ENCODE assay signal across 20 cellular contexts in the genomic region with DNA sequence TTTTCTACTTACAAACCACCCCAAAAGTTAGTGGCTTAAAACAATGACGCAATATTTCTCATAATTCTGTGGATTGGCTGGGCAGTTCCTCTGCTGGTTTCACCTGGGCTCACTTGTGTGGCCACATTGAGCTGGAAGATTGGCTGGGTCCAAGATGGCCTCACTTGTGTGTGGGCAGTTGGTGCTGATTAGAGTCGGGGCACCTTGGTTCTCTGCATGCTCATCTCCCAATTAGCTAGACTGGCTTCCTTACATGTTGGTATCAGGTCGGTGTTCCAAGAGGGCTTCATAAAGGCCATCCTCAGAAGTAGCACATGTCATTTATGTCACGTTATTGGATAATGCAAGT. TPM values are rescaled to one million over a fixed set of nuclear protein-coding genes. Genes with fewer than 3 reads are reported as not detected.
DNase-seq lines count a peak whose midpoint lies in the region; ATAC-seq and TF ChIP-seq lines count a peak whose summit lies in the region.
"Had no signal": no experiment of that assay in that cellular context is flagged by ENCODE, and none has a peak within 500 bp of the region (broad histone marks: within the 10 kb centered on the region; RNA-seq: fewer than 3 reads in every experiment).

No MANE protein-coding gene starts in this region.

- TF ChIP-seq RAD21 in SK-N-SH (IDR thresholded peaks at IDR 0.05; ENCODE audit: low read length): no peak

- H3K27me3 Mint-ChIP-seq in CD8-positive, alpha-beta T cell (ENCODE audit: low read depth): no peaks in the 10 kb centered on the region
- H3K27me3 Mint-ChIP-seq in activated naive CD8-positive, alpha-beta T cell treated with anti-CD3 and anti-CD28 coated beads, Interleukin-2, amount 10 ng/mL, durations not matched to agents 7 days and 5 days: no peaks in the 10 kb centered on the region
- no peaks in the 10 kb centered on the region for H3K27me3 Mint-ChIP-seq in nephron (ENCODE audit: low read depth)
- H3K27me3 Mint-ChIP-seq: activated CD4-positive, alpha-beta T cell treated with anti-CD3 and anti-CD28 coated beads, Interleukin-2, amount 10 ng/mL, durations not matched to agents 7 days and 5 days had no signal

- intact Hi-C loops in CD8-positive, alpha-beta T cell (cut with DNase I, micrococcal nuclease): no loop called here

- ATAC-seq in CD8-positive, alpha-beta T cell: no peak
- no peak for ATAC-seq in activated naive CD8-positive, alpha-beta T cell treated with anti-CD3 and anti-CD28 coated beads, Interleukin-2, amount 10 ng/mL, durations not matched to agents 7 days and 5 days (ENCODE audit: low read depth)

- H3K27me3 ChIP-seq in ACC112 (ENCODE audit: insufficient read depth, low read length) (no peaks in the 10 kb centered on the region), SK-N-SH (ENCODE audit: insufficient read depth) (no peaks in the 10 kb centered on the region)
- H3K27me3 ChIP-seq in CD8-positive, alpha-beta T cell (ENCODE audit: insufficient read depth, low read length): no peaks in the 10 kb centered on the region
- H3K27me3 ChIP-seq: right atrium auricular region had no signal

- 100% methylated on average over 4 of the region's 4 CpGs for WGBS in SK-N-SH (ENCODE audit: low lambda C conversion rate)

- H2AFZ ChIP-seq in ACC112 (ENCODE audit: low read length, unreplicated experiment): no peak overlapping the region
- H2AFZ ChIP-seq in SK-N-SH (ENCODE audit: low read depth): no peak overlapping the region

- H3F3A ChIP-seq in SK-N-SH (replicated peaks; ENCODE audit: insufficient read depth): peaks cover 54% of the 10 kb centered on the region

- peaks cover 20% of the 10 kb centered on the region for H3K36me3 ChIP-seq in ACC112 (ENCODE audit: insufficient read depth, low read length)
- H3K36me3 ChIP-seq in CD8-positive, alpha-beta T cell (ENCODE audit: insufficient read depth, low read length): no peaks in the 10 kb centered on the region
- peaks cover 11 to 21% of the 10 kb centered on the region in 2 experiments for H3K36me3 ChIP-seq in SK-N-SH (replicated peaks in 1 of 2; ENCODE audit: control insufficient read depth in 1 of 2, insufficient read depth in 2 of 2, low read length in 1 of 2)
- H3K36me3 ChIP-seq: HAP-1, right atrium auricular region had no signal

- H3K27ac Mint-ChIP-seq in CD8-positive, alpha-beta T cell: peak overlapping the region; percentile 20
- H3K27ac Mint-ChIP-seq in activated naive CD8-positive, alpha-beta T cell treated with anti-CD3 and anti-CD28 coated beads, Interleukin-2, amount 10 ng/mL, durations not matched to agents 7 days and 5 days: peak overlapping the region; percentile 62
- peak overlapping the region; percentile 50 to 73 (median 57) for H3K27ac Mint-ChIP-seq in nephron
- H3K27ac Mint-ChIP-seq: activated CD4-positive, alpha-beta T cell treated with anti-CD3 and anti-CD28 coated beads, Interleukin-2, amount 10 ng/mL, durations not matched to agents 7 days and 5 days had no signal

- no peaks in the 10 kb centered on the region for H3K9me2 ChIP-seq in SK-N-SH

- H3K79me2 ChIP-seq in ACC112 (ENCODE audit: control insufficient read depth, insufficient read depth, low read length, unreplicated experiment) (peaks cover 93% of the 10 kb centered on the region), SK-N-SH (ENCODE audit: insufficient read depth) (peaks cover 100% of the 10 kb centered on the region)

- H3K4me3 Mint-ChIP-seq in CD8-positive, alpha-beta T cell: no peak overlapping the region
- H3K4me3 Mint-ChIP-seq in activated naive CD8-positive, alpha-beta T cell treated with anti-CD3 and anti-CD28 coated beads, Interleukin-2, amount 10 ng/mL, durations not matched to agents 7 days and 5 days: peak overlapping the region; percentile 25
- H3K4me3 Mint-ChIP-seq in nephron: no peak overlapping the region
- H3K4me3 Mint-ChIP-seq: activated CD4-positive, alpha-beta T cell treated with anti-CD3 and anti-CD28 coated beads, Interleukin-2, amount 10 ng/mL, durations not matched to agents 7 days and 5 days had no signal

- H3K4me1 ChIP-seq in ACC112 (ENCODE audit: control insufficient read depth, insufficient read depth, low read length, unreplicated experiment): peaks cover 82% of the 10 kb centered on the region
- H3K4me1 ChIP-seq in CD8-positive, alpha-beta T cell (ENCODE audit: insufficient read depth, low read length): peaks cover 73% of the 10 kb centered on the region
- H3K4me1 ChIP-seq in SK-N-SH (ENCODE audit: control insufficient read depth in 1 of 2, insufficient read depth in 2 of 2, low read depth in 1 of 2, low read length in 1 of 2): peaks cover 0 to 46% of the 10 kb centered on the region in 2 experiments

- H4K20me1 ChIP-seq in SK-N-SH (ENCODE audit: insufficient read depth): peaks cover 2% of the 10 kb centered on the region; the same call in 1 of the 2 replicates

- peaks cover 81% of the 10 kb centered on the region for H3K4me1 Mint-ChIP-seq in CD8-positive, alpha-beta T cell (ENCODE audit: low read depth)
- peaks cover 44% of the 10 kb centered on the region for H3K4me1 Mint-ChIP-seq in activated naive CD8-positive, alpha-beta T cell treated with anti-CD3 and anti-CD28 coated beads, Interleukin-2, amount 10 ng/mL, durations not matched to agents 7 days and 5 days
- H3K4me1 Mint-ChIP-seq in nephron: peaks cover 62% of the 10 kb centered on the region

- CTCF ChIA-PET in CD8-positive, alpha-beta T cell (lab: Charles Lee): interaction anchor here (0.7 to 1.2 kb wide), 3 partner anchors 9 to 23 kb away, joined by 3 to 6 read pairs (median 6); partner anchors contain the start of gene MAML2
- CTCF ChIA-PET in SK-N-SH (lab: Yijun Ruan, JAX): interaction anchor here (3.9 kb wide), 1 partner anchor 12 kb away, joined by 16 read pairs; the partner anchor contains the start of gene MAML2

- H3K36me3 Mint-ChIP-seq in CD8-positive, alpha-beta T cell: peaks cover 56% of the 10 kb centered on the region
- H3K36me3 Mint-ChIP-seq in activated naive CD8-positive, alpha-beta T cell treated with anti-CD3 and anti-CD28 coated beads, Interleukin-2, amount 10 ng/mL, durations not matched to agents 7 days and 5 days: peaks cover 35% of the 10 kb centered on the region
- H3K36me3 Mint-ChIP-seq in nephron (ENCODE audit: low read depth): no peaks in the 10 kb centered on the region

- H3K9me3 Mint-ChIP-seq in CD8-positive, alpha-beta T cell: no peaks in the 10 kb centered on the region
- no peaks in the 10 kb centered on the region for H3K9me3 Mint-ChIP-seq in activated naive CD8-positive, alpha-beta T cell treated with anti-CD3 and anti-CD28 coated beads, Interleukin-2, amount 10 ng/mL, durations not matched to agents 7 days and 5 days
- H3K9me3 Mint-ChIP-seq in nephron: no peaks in the 10 kb centered on the region
- H3K9me3 Mint-ChIP-seq: activated CD4-positive, alpha-beta T cell treated with anti-CD3 and anti-CD28 coated beads, Interleukin-2, amount 10 ng/mL, durations not matched to agents 7 days and 5 days had no signal

- no peak for DNase-seq in CD8-positive, alpha-beta T cell
- no peak for DNase-seq in activated naive CD8-positive, alpha-beta T cell treated with anti-CD3 and anti-CD28 coated beads, Interleukin-2, amount 10 ng/mL, durations not matched to agents 7 days and 5 days
- DNase-seq in SK-N-SH: no peak
- DNase-seq in GM10266 (ENCODE audit: extremely low spot score): no peak
- no peak for DNase-seq in KG1 (lab: John Stamatoyannopoulos, UW)
- no peak for DNase-seq in NCI-H1694 (lab: John Stamatoyannopoulos, UW)
- DNase-seq: activated CD4-positive, alpha-beta T cell treated with anti-CD3 and anti-CD28 coated beads, Interleukin-2, amount 10 ng/mL, durations not matched to agents 7 days and 5 days; anterior cingulate cortex; Caco-2; hypothalamus; kidney; NCI-H2081; NCI-H446 treated with DMSO at 0.1 percent for 48 hours; occipital lobe; stimulated activated naive CD4-positive, alpha-beta T cell treated with Interleukin-2 at 50 U/mL for 16 hours had no signal

- H3K4me3 ChIP-seq in ACC112 (ENCODE audit: low read depth, low read length) (no peak overlapping the region), SK-N-SH (ENCODE audit: low read depth in 2 of 2, low read length in 1 of 2) (no peak overlapping the region)
- no peak overlapping the region for H3K4me3 ChIP-seq in CD8-positive, alpha-beta T cell (ENCODE audit: low read depth, low read length)
- H3K4me3 ChIP-seq: HAP-1, right atrium auricular region had no signal

- no peaks in the 10 kb centered on the region for H3K9me3 ChIP-seq in CD8-positive, alpha-beta T cell (ENCODE audit: low read length)
- no peaks in the 10 kb centered on the region for H3K9me3 ChIP-seq in SK-N-SH
- H3K9me3 ChIP-seq: Caco-2, HAP-1, right atrium auricular region had no signal

- no peak overlapping the region for H3K9ac ChIP-seq in SK-N-SH

- no peak overlapping the region for H3K4me2 ChIP-seq in SK-N-SH

- TF ChIP-seq EP300 in SK-N-SH (IDR thresholded peaks at IDR 0.05; ENCODE audit: borderline replicate concordance in 1 of 2, low read depth in 1 of 2, low read length in 1 of 2): no peak

- POLR2A ChIA-PET in CD8-positive, alpha-beta T cell (lab: Charles Lee): interaction anchor here (1.4 kb wide), 1 partner anchor 10 kb away, joined by 4 read pairs; no protein-coding TSS in a partner anchor
- POLR2A ChIA-PET in activated naive CD8-positive, alpha-beta T cell treated with anti-CD3 and anti-CD28 coated beads, Interleukin-2, amount 10 ng/mL, durations not matched to agents 7 days and 5 days (lab: Charles Lee): interaction anchor here (0.9 kb wide), 2 partner anchors 9 to 13 kb away, joined by 3 to 4 read pairs; partner anchors contain the start of gene MAML2
- POLR2A ChIA-PET in SK-N-SH (lab: Yijun Ruan, JAX): no interaction called here

- no peak for TF ChIP-seq CTCF in CD8-positive, alpha-beta T cell (IDR thresholded peaks at IDR 0.05)
- TF ChIP-seq CTCF in nephron (IDR thresholded peaks at IDR 0.05; ENCODE audit: unreplicated experiment in 3 of 3) (no peak), SK-N-SH (IDR thresholded peaks at IDR 0.05) (no peak), GM10266 (IDR thresholded peaks at IDR 0.05; ENCODE audit: control insufficient read depth, insufficient read depth, low read depth, missing control alignments) (no peak)

- H3K27ac ChIP-seq in ACC112 (ENCODE audit: low read depth, low read length): peak overlapping the region; percentile 66
- no peak overlapping the region for H3K27ac ChIP-seq in CD8-positive, alpha-beta T cell (ENCODE audit: low read depth, low read length)
- peak overlapping the region in 1 of 2 experiments; percentile 65; a peak in 1 of 4 replicates for H3K27ac ChIP-seq in SK-N-SH (ENCODE audit: low read depth in 2 of 2, low read length in 1 of 2)
- H3K27ac ChIP-seq: HL-60 had no signal

RNA-seq across cellular contexts. Expression of gene MAML2, which starts 12.5 kb away (rescaled TPM):
- 10 to 100 TPM; 41.2 to 42.3 TPM for total RNA-seq in CD8-positive, alpha-beta T cell
- 10 to 100 TPM; 18.6 to 20.5 TPM for total RNA-seq in activated naive CD8-positive, alpha-beta T cell treated with anti-CD3 and anti-CD28 coated beads, Interleukin-2, amount 10 ng/mL, durations not matched to agents 7 days and 5 days
- 20.1 and 24.5 TPM in 2 replicates for polyA plus RNA-seq in SK-N-SH (2012; rRNA removed)
- polyA plus RNA-seq in SK-N-SH (2012; cell fraction: cytosol; rRNA removed): 16.5 and 20.7 TPM in 2 replicates
- polyA plus RNA-seq in SK-N-SH (2012; cell fraction: nucleus; rRNA removed): 8.9 and 22.7 TPM in 2 replicates

RNA-seq across cellular contexts. Expression of gene CCDC82, which starts 59.2 kb away (rescaled TPM):
- 10 to 100 TPM; 20.0 to 23.0 TPM for total RNA-seq in CD8-positive, alpha-beta T cell
- total RNA-seq in activated naive CD8-positive, alpha-beta T cell treated with anti-CD3 and anti-CD28 coated beads, Interleukin-2, amount 10 ng/mL, durations not matched to agents 7 days and 5 days: 10 to 100 TPM; 34.6 to 40.3 TPM
- polyA plus RNA-seq in SK-N-SH (2012; rRNA removed): 8.7 and 12.8 TPM in 2 replicates
- polyA plus RNA-seq in SK-N-SH (2012; cell fraction: cytosol; rRNA removed): 10.2 and 14.8 TPM in 2 replicates
- 10.8 and 29.1 TPM in 2 replicates for polyA plus RNA-seq in SK-N-SH (2012; cell fraction: nucleus; rRNA removed)

RNA-seq across cellular contexts. Expression of gene JRKL, which starts 59.3 kb away (rescaled TPM):
- 1 to 10 TPM; 2.5 to 2.6 TPM for total RNA-seq in CD8-positive, alpha-beta T cell
- 10 to 100 TPM; 12.7 to 14.1 TPM for total RNA-seq in activated naive CD8-positive, alpha-beta T cell treated with anti-CD3 and anti-CD28 coated beads, Interleukin-2, amount 10 ng/mL, durations not matched to agents 7 days and 5 days
- polyA plus RNA-seq in SK-N-SH (2012; rRNA removed): 3.8 and 5.3 TPM in 2 replicates
- 7.5 and 9.1 TPM in 2 replicates for polyA plus RNA-seq in SK-N-SH (2012; cell fraction: cytosol; rRNA removed)
- polyA plus RNA-seq in SK-N-SH (2012; cell fraction: nucleus; rRNA removed): 0.83 and 3.0 TPM in 2 replicates
